ENCODE assay signal across 15 cellular contexts in genomic region chr11:67452141-67452952, GRCh38. TPM values are rescaled to one million over a fixed set of nuclear protein-coding genes. Genes with fewer than 3 reads are reported as not detected.
A peak's percentile ranks its signal among the peaks of the same experiment; 100 is the strongest.
DNase-seq lines count a peak whose midpoint lies in the region; ATAC-seq and TF ChIP-seq lines count a peak whose summit lies in the region.
"Had no signal": no experiment of that assay in that cellular context is flagged by ENCODE, and none has a peak within 500 bp of the region (broad histone marks: within the 10 kb centered on the region; RNA-seq: fewer than 3 reads in every experiment).

Gene GPR152, minus strand, starts transcription at chr11:67452729. Its CDS starts 5 bp downstream, at chr11:67452724.

- H3K4me3 ChIP-seq in H7 (ENCODE audit: insufficient read depth, low read depth, low read length) (no peak within 1 kb of the TSS), Panc1 (ENCODE audit: low read depth in 2 of 2, low read length in 2 of 2) (no peak within 1 kb of the TSS), gastroesophageal sphincter (peak within 1 kb of the TSS in 1 of 2 donors; percentile 8), psoas muscle (peak within 1 kb of the TSS; percentile 58)

- no peaks in the 10 kb centered on the region for H3K4me1 ChIP-seq in Panc1 (ENCODE audit: control insufficient read depth, insufficient read depth, low read length)
- H3K4me1 ChIP-seq in gastroesophageal sphincter: no peaks in the 10 kb centered on the region
- peaks cover 3% of the 10 kb centered on the region for H3K4me1 ChIP-seq in psoas muscle

- no peak for TF ChIP-seq CTCF in Panc1 (IDR thresholded peaks at IDR 0.05)
- TF ChIP-seq CTCF in gastroesophageal sphincter (IDR thresholded peaks at IDR 0.05): no peak
- TF ChIP-seq CTCF in psoas muscle (IDR thresholded peaks at IDR 0.05): peak; percentile 38

- H3K27ac ChIP-seq in Panc1 (ENCODE audit: low read length): no peak within 1 kb of the TSS
- peak within 1 kb of the TSS in 3 of 4 donors; percentile 6 to 25 (median 24) for H3K27ac ChIP-seq in gastroesophageal sphincter
- peak within 1 kb of the TSS; percentile 51 for H3K27ac ChIP-seq in psoas muscle
- H3K27ac ChIP-seq: HL-60 had no signal

- BruUV-seq in Panc1 (replicated peaks; lab: Mats Ljungman, UMichigan): no TSS peak

- TF ChIP-seq EP300 in gastroesophageal sphincter (IDR thresholded peaks at IDR 0.05): no peak

- WGBS in gastroesophageal sphincter (ENCODE audit: low coverage in 1 of 2), 2 donors: 85 to 100% methylated on average over 2 to 4 of the region's 33 CpGs
- 28 to 31% (median 30%) methylated on average over 31 to 33 of the region's 33 CpGs for WGBS in psoas muscle, 3 donors

- H3K9me3 ChIP-seq in Panc1 (ENCODE audit: control insufficient read depth, insufficient read depth, low read depth, low read length) (no peaks in the 10 kb centered on the region), gastroesophageal sphincter (no peaks in the 10 kb centered on the region), psoas muscle (no peaks in the 10 kb centered on the region)

- H3K36me3 ChIP-seq in H7 (replicated peaks; ENCODE audit: control insufficient read depth, insufficient read depth, low read length): no peaks in the 10 kb centered on the region
- no peaks in the 10 kb centered on the region for H3K36me3 ChIP-seq in Panc1 (ENCODE audit: control insufficient read depth, insufficient read depth, low read length)
- H3K36me3 ChIP-seq in gastroesophageal sphincter: no peaks in the 10 kb centered on the region
- no peaks in the 10 kb centered on the region for H3K36me3 ChIP-seq in psoas muscle (ENCODE audit: insufficient read depth in 1 of 2, low read depth in 1 of 2)

- POLR2A ChIA-PET in Panc1 (lab: Charles Lee): interaction anchor here (0.7 kb wide), 1 partner anchor 51 kb away, joined by 4 read pairs; the partner anchor contains the start of gene PPP1CA

- TF ChIP-seq POLR2A in gastroesophageal sphincter (IDR thresholded peaks at IDR 0.05): no peak

- CTCF ChIA-PET in Panc1 (lab: Charles Lee): no interaction called here

- in situ Hi-C loops in Panc1 (cut with HindIII; ENCODE audit: low pct_unique_long_range_greater_than_20kb, low sequenced_read_pairs): no loop called here

- intact Hi-C loops in Panc1 (cut with micrococcal nuclease; ENCODE audit: unreplicated experiment) (no loop called here), psoas muscle (cut with DNase I) (no loop called here)

- H3K27me3 ChIP-seq in H7 (ENCODE audit: control insufficient read depth, insufficient read depth, low read length) (no peaks in the 10 kb centered on the region), Panc1 (ENCODE audit: control insufficient read depth, insufficient read depth, low read length) (no peaks in the 10 kb centered on the region), gastroesophageal sphincter (no peaks in the 10 kb centered on the region), psoas muscle (ENCODE audit: insufficient read depth in 3 of 3, low read length in 2 of 3) (no peaks in the 10 kb centered on the region)

- ATAC-seq in Panc1 (0 out of 2 replicates have a peak, but pooled peaks have one; percentile 12), gastroesophageal sphincter (peak; percentile 59), psoas muscle (peak; percentile 73 to 81 (median 76))

- DNase-seq in H7: peak; percentile 55
- DNase-seq in Panc1 (ENCODE audit: low read depth, low spot score): no peak
- DNase-seq in psoas muscle: peak; percentile 61 to 76
- DNase-seq in SKM-1 (lab: John Stamatoyannopoulos, UW; ENCODE audit: unreplicated experiment): no peak
- no peak for DNase-seq in NAMALWA (ENCODE audit: low spot score)
- no peak for DNase-seq in effector CD4-positive, alpha-beta T cell
- no peak for DNase-seq in activated T-cell treated with anti-CD3 and anti-CD28 coated beads, Interleukin-2, amount 50 U/mL, for 1 hour
- DNase-seq: central memory CD4-positive, alpha-beta T cell; NCI-H146 had no signal

RNA-seq across cellular contexts. Expression of gene GPR152, which starts in this region (rescaled TPM):
- not detected in 2 replicates for total RNA-seq in H7 (2014; rRNA removed; shearing (Covaris generic))
- not detected for total RNA-seq in Panc1 (2021; ENCODE audit: unreplicated experiment)
- polyA plus RNA-seq in Panc1 (2012; ENCODE audit: insufficient read length): not detected
- total RNA-seq in gastroesophageal sphincter: not detected
- under 1 TPM in 1 of 4 donors, not detected in 3; 0.19 TPM for total RNA-seq in psoas muscle
- polyA plus RNA-seq in psoas muscle: not detected
- total RNA-seq: activated T-helper 1 cell treated with anti-CD3 and anti-CD28 coated beads, Interleukin-12 subunit alpha, Interleukin-12 subunit beta, Interleukin-2, Interleukin-4 antibody, amounts not matched to agents 30 ng/mL and 10 ng/mL and 1 ng/mL, durations not matched to agents 14 hours and 24 hours and 36 hours; kidney epithelial cell; pulmonary artery endothelial cell; ureter had no signal

Comparison
In these comparisons a context has a peak if more than half of its experiments do, and no peak if none do; other contexts are left out.
1. Peak in DNase-seq in H7; RNA of the gene not detected or under 1 TPM.
2. Peak in ATAC-seq in Panc1; RNA of the gene not detected or under 1 TPM.
3. Peak in ATAC-seq and H3K27ac ChIP-seq in gastroesophageal sphincter; RNA of the gene not detected or under 1 TPM.
4. Peak in DNase-seq, ATAC-seq, H3K4me3 ChIP-seq and H3K27ac ChIP-seq in psoas muscle; RNA of the gene not detected or under 1 TPM.
5. ATAC-seq: peak in every context shown above with its lines; median percentile 76 in psoas muscle; 59 in gastroesophageal sphincter; 12 in Panc1.